ENCODE assay signal across 28 cellular contexts in genomic region chr10:10256860-10257259, GRCh38.
"Had no signal": no experiment of that assay in that cellular context is flagged by ENCODE, and none has a peak within 500 bp of the region (broad histone marks: within the 10 kb centered on the region; RNA-seq: fewer than 3 reads in every experiment).

No MANE protein-coding gene starts in this region.

- H3K9me3 ChIP-seq: gastrocnemius medialis, prostate gland, thyroid gland, vagina had no signal

- DNase-seq: dorsolateral prefrontal cortex; effector CD8-positive, alpha-beta T cell; erythroblast; esophagus squamous epithelium; foreskin fibroblast; gastrocnemius medialis; heart left ventricle; kidney; naive thymus-derived CD4-positive, alpha-beta T cell; nucleus accumbens; stimulated activated CD4-positive, alpha-beta T cell treated with anti-CD3 and anti-CD28 coated beads, Interleukin-12 subunit alpha, Interleukin-12 subunit beta, amount 100 ng/mL, for 4 hours; stimulated activated CD4-positive, alpha-beta T cell treated with anti-CD3 and anti-CD28 coated beads, Interleukin-1b, Interleukin-23, amount 100 ng/mL, for 48 hours; stimulated activated CD4-positive, alpha-beta T cell treated with anti-CD3 and anti-CD28 coated beads, Interleukin-4, amount 100 ng/mL, for 24 hours; stimulated activated naive CD4-positive, alpha-beta T cell treated with Interleukin-2 at 50 U/mL for 16 hours; stomach; thyroid gland; trophoblast cell had no signal

- FAIRE-seq: colon, kidney had no signal

- H3K27me3 ChIP-seq: dorsolateral prefrontal cortex, esophagus squamous epithelium, gastrocnemius medialis, heart left ventricle, hepatocyte, neural progenitor cell, right atrium auricular region, stomach, thyroid gland, vagina had no signal

- H3K79me2 ChIP-seq: hepatocyte had no signal

- H3K4me1 ChIP-seq: esophagus squamous epithelium, gastrocnemius medialis, heart left ventricle, neural progenitor cell, prostate gland, right atrium auricular region, stomach, thyroid gland, vagina had no signal

- H3K4me2 ChIP-seq: hepatocyte, neural progenitor cell, smooth muscle cell had no signal

- H2AFZ ChIP-seq: hepatocyte, neural progenitor cell had no signal

- H3K36me3 ChIP-seq: esophagus squamous epithelium, gastrocnemius medialis, heart left ventricle, neural progenitor cell, prostate gland, right atrium auricular region, stomach, thyroid gland, vagina had no signal

- H3K4me3 ChIP-seq: dorsolateral prefrontal cortex, esophagus squamous epithelium, gastrocnemius medialis, heart left ventricle, hepatocyte, lung, neural progenitor cell, prostate gland, right atrium auricular region, smooth muscle cell, stomach, thyroid gland, vagina had no signal

- H3K27ac ChIP-seq: dorsolateral prefrontal cortex, esophagus squamous epithelium, gastrocnemius medialis, heart left ventricle, hepatocyte, neural progenitor cell, prostate gland, right atrium auricular region, stomach, thyroid gland, vagina had no signal

- ATAC-seq: gastrocnemius medialis; heart left ventricle; left lobe of liver; naive thymus-derived CD4-positive, alpha-beta T cell; sciatic nerve; stimulated activated effector memory CD8-positive, alpha-beta T cell treated with anti-CD3 and anti-CD28 coated beads, Interleukin-12 subunit alpha, Interleukin-12 subunit beta, amount 100 ng/mL, for 72 hours had no signal

- H3K9ac ChIP-seq: neural progenitor cell had no signal
